In the genomic region with DNA sequence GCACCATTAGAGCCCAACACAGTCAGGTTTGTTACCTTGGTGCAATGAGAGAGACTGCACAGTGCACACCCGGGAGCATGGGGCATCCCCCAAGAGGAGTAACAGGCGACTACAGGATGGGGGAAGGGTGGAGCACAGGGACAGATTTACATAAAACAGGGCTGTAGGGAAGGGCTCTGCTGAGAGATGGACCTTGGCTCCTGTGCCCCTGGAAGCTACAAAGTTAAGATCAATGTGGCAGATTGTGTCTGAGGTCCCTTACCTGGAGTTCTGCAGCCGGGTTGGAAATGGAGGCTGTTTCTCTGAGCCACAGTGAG, we compare ENCODE assay signal across 1 cellular context.
TF ChIP-seq lines count a peak whose summit lies in the region.

No MANE protein-coding gene starts in this region.

TF ChIP-seq in HepG2, 621 proteins besides CTCF, POLR2A, EP300 and RAD21:
- TF ChIP-seq, protein P1, sequence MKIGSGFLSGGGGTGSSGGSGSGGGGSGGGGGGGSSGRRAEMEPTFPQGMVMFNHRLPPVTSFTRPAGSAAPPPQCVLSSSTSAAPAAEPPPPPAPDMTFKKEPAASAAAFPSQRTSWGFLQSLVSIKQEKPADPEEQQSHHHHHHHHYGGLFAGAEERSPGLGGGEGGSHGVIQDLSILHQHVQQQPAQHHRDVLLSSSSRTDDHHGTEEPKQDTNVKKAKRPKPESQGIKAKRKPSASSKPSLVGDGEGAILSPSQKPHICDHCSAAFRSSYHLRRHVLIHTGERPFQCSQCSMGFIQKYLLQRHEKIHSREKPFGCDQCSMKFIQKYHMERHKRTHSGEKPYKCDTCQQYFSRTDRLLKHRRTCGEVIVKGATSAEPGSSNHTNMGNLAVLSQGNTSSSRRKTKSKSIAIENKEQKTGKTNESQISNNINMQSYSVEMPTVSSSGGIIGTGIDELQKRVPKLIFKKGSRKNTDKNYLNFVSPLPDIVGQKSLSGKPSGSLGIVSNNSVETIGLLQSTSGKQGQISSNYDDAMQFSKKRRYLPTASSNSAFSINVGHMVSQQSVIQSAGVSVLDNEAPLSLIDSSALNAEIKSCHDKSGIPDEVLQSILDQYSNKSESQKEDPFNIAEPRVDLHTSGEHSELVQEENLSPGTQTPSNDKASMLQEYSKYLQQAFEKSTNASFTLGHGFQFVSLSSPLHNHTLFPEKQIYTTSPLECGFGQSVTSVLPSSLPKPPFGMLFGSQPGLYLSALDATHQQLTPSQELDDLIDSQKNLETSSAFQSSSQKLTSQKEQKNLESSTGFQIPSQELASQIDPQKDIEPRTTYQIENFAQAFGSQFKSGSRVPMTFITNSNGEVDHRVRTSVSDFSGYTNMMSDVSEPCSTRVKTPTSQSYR (CRISPR knock-in tag; IDR thresholded peaks at IDR 0.05; ENCODE audit: borderline replicate concordance): peak; percentile 27; the same call in 1 of the 2 replicates
- TF ChIP-seq, protein P2, sequence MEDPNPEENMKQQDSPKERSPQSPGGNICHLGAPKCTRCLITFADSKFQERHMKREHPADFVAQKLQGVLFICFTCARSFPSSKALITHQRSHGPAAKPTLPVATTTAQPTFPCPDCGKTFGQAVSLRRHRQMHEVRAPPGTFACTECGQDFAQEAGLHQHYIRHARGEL (CRISPR knock-in tag; IDR thresholded peaks at IDR 0.05): no peak
- TF ChIP-seq IRF2 (CRISPR knock-in tag; IDR thresholded peaks at IDR 0.05): no peak
